8 cellular contexts compared by ENCODE assay signal in the genomic region with DNA sequence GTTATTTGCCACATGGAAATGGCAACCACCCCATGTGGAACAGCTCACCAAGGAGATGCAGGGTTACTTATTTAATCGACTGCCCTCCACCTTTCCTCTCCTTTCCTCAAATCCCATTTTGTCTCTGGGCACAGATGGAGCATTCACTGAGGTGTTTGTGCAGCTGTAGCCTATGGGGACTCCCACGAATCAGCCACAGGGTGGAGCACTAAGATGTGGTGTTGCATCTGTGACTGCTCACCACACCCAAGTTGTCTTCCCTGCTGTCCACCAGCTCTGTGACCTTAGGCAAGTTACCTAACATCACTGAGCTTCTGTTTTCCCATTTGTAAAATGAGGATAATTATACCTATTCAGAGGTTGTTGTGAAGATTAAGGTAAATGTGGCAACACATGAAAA.
DNase-seq lines count a peak whose midpoint lies in the region; ATAC-seq and TF ChIP-seq lines count a peak whose summit lies in the region.

No MANE protein-coding gene starts in this region.

- TF ChIP-seq POLR2A in erythroblast (IDR thresholded peaks at IDR 0.05; ENCODE audit: low read length) (no peak), GM18505 (IDR thresholded peaks at IDR 0.05; ENCODE audit: borderline replicate concordance, extremely low read depth, insufficient read depth, insufficient read length) (no peak)

- no peak for ATAC-seq in GM18505 (IDR thresholded peaks at IDR 0.05; ENCODE audit: unreplicated experiment)

- peak; percentile 33 for DNase-seq in AG20443 (ENCODE audit: low spot score)
- DNase-seq in GM19240 (ENCODE audit: insufficient read length, low spot score): peak; percentile 28
- DNase-seq in NCI-H748 (lab: John Stamatoyannopoulos, UW; ENCODE audit: unreplicated experiment): peak; percentile 70
- DNase-seq in erythroblast (lab: John Stamatoyannopoulos, UW): peak; percentile 1 to 11
- peak; percentile 47 for DNase-seq in renal cortical epithelial cell (ENCODE audit: low read depth)
- DNase-seq in NOMO-1 treated with DMSO at 0.1 percent for 48 hours (lab: John Stamatoyannopoulos, UW; ENCODE audit: unreplicated experiment): no peak
- DNase-seq in NCI-H2171 treated with DMSO at 0.1 percent for 48 hours (lab: John Stamatoyannopoulos, UW): no peak

Comparison
In these comparisons a context has a peak if more than half of its experiments do, and no peak if none do; other contexts are left out.
1. DNase-seq: peak in AG20443 (single experiment), GM19240 (single experiment), NCI-H748 (single experiment), erythroblast (2 of 2) and renal cortical epithelial cell (single experiment); none in NOMO-1 treated with DMSO at 0.1 percent for 48 hours (single experiment) and NCI-H2171 treated with DMSO at 0.1 percent for 48 hours (single experiment).